ENCODE assay signal across 10 cellular contexts in the genomic region with DNA sequence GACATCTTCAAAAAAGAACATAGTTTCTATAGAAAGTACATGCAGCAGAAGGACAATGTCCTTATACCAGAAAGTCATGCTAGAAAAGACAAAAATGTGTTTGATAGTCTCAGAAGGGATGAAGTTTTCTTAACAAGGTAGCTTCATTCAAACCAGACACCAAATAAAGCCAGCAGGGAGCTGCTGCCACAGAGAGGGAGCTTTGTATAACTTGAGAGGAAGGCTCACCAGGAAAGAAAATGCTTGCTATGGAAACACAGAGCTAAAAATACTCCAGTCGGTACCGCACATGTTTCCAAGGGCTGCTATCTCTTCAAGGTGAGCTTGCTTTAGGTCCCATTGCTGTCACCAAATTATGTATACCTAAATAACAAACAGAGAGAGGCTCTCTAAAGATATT.
DNase-seq lines count a peak whose midpoint lies in the region; ATAC-seq, FAIRE-seq and TF ChIP-seq lines count a peak whose summit lies in the region.
"Had no signal": no experiment of that assay in that cellular context is flagged by ENCODE, and none has a peak within 500 bp of the region (broad histone marks: within the 10 kb centered on the region; RNA-seq: fewer than 3 reads in every experiment).

No MANE protein-coding gene starts in this region.

- intact Hi-C loops in breast epithelium (cut with DNase I; ENCODE audit: low total_unique reads), result no loop called here

- H3K36me3 ChIP-seq in breast epithelium, result no peaks in the 10 kb centered on the region

- FAIRE-seq in GM12892 (lab: Jason Lieb, UNC), result no peak
- FAIRE-seq: TTC549 had no signal

- H3K27ac Mint-ChIP-seq in activated naive CD4-positive, alpha-beta T cell treated with anti-CD3 and anti-CD28 coated beads, Interleukin-2, amount 10 ng/mL, durations not matched to agents 7 days and 5 days, result peak overlapping the region; percentile 60
- H3K27ac Mint-ChIP-seq in stimulated activated naive B cell treated with anti-CD40 and anti-IgM and Interleukin-4, amounts not matched to agents 10 μg/mL and 1 μg/mL and 100 μg/mL, for 72 hours, result peak overlapping the region; percentile 39

- no peaks in the 10 kb centered on the region for H3K4me1 ChIP-seq in breast epithelium

- TF ChIP-seq CTCF in breast epithelium (IDR thresholded peaks at IDR 0.05), result no peak

- CTCF ChIA-PET in activated naive CD4-positive, alpha-beta T cell treated with anti-CD3 and anti-CD28 coated beads, Interleukin-2, amount 10 ng/mL, durations not matched to agents 7 days and 5 days (lab: Charles Lee), result no interaction called here

- no peak for DNase-seq in activated naive CD4-positive, alpha-beta T cell treated with anti-CD3 and anti-CD28 coated beads, Interleukin-2, amount 10 ng/mL, durations not matched to agents 7 days and 5 days
- DNase-seq in activated naive CD4-positive, alpha-beta T cell (lab: John Stamatoyannopoulos, UW), result no peak
- DNase-seq in breast epithelium (ENCODE audit: low spot score in 2 of 2), result no peak
- no peak for DNase-seq in stimulated activated naive B cell treated with anti-CD40 and anti-IgM and Interleukin-4, amounts not matched to agents 10 μg/mL and 1 μg/mL and 100 μg/mL, for 72 hours
- no peak for DNase-seq in effector CD4-positive, alpha-beta T cell
- no peak for DNase-seq in GM12892 (ENCODE audit: insufficient read length)
- no peak for DNase-seq in stimulated activated CD4-positive, alpha-beta T cell treated with anti-CD3 and anti-CD28 coated beads, Interleukin-4, amount 100 ng/mL, for 4 hours

- no peaks in the 10 kb centered on the region for H3K27me3 ChIP-seq in breast epithelium

- no peaks in the 10 kb centered on the region for H3K27me3 Mint-ChIP-seq in activated naive CD4-positive, alpha-beta T cell treated with anti-CD3 and anti-CD28 coated beads, Interleukin-2, amount 10 ng/mL, durations not matched to agents 7 days and 5 days
- no peaks in the 10 kb centered on the region for H3K27me3 Mint-ChIP-seq in stimulated activated naive B cell treated with anti-CD40 and anti-IgM and Interleukin-4, amounts not matched to agents 10 μg/mL and 1 μg/mL and 100 μg/mL, for 72 hours

- TF ChIP-seq POLR2A in breast epithelium (IDR thresholded peaks at IDR 0.05) (no peak), GM12892 (IDR thresholded peaks at IDR 0.05; ENCODE audit: low read depth, low read length) (no peak)

- peaks cover 6 to 7% of the 10 kb centered on the region in 2 donors for H3K9me3 ChIP-seq in breast epithelium

- peak overlapping the region; percentile 24 for H3K4me3 Mint-ChIP-seq in activated naive CD4-positive, alpha-beta T cell treated with anti-CD3 and anti-CD28 coated beads, Interleukin-2, amount 10 ng/mL, durations not matched to agents 7 days and 5 days
- peak overlapping the region; percentile 37 to 70 for H3K4me3 Mint-ChIP-seq in stimulated activated naive B cell treated with anti-CD40 and anti-IgM and Interleukin-4, amounts not matched to agents 10 μg/mL and 1 μg/mL and 100 μg/mL, for 72 hours

- H3K4me1 Mint-ChIP-seq in activated naive CD4-positive, alpha-beta T cell treated with anti-CD3 and anti-CD28 coated beads, Interleukin-2, amount 10 ng/mL, durations not matched to agents 7 days and 5 days, result peaks cover 10% of the 10 kb centered on the region
- peaks cover 0 to 9% of the 10 kb centered on the region in 2 donors for H3K4me1 Mint-ChIP-seq in stimulated activated naive B cell treated with anti-CD40 and anti-IgM and Interleukin-4, amounts not matched to agents 10 μg/mL and 1 μg/mL and 100 μg/mL, for 72 hours

- H3K36me3 Mint-ChIP-seq in activated naive CD4-positive, alpha-beta T cell treated with anti-CD3 and anti-CD28 coated beads, Interleukin-2, amount 10 ng/mL, durations not matched to agents 7 days and 5 days, result no peaks in the 10 kb centered on the region
- H3K36me3 Mint-ChIP-seq in stimulated activated naive B cell treated with anti-CD40 and anti-IgM and Interleukin-4, amounts not matched to agents 10 μg/mL and 1 μg/mL and 100 μg/mL, for 72 hours, result no peaks in the 10 kb centered on the region

- H3K4me3 ChIP-seq in breast epithelium, result peak overlapping the region in 2 of 3 donors; percentile 22 to 47
- H3K4me3 ChIP-seq: lung had no signal

- ATAC-seq in HG03432 (IDR thresholded peaks at IDR 0.05; ENCODE audit: unreplicated experiment), result peak; percentile 42
- ATAC-seq in stimulated activated naive B cell treated with anti-CD40 and anti-IgM and Interleukin-4, amounts not matched to agents 10 μg/mL and 1 μg/mL and 100 μg/mL, for 72 hours (replicated peaks), result no peak

- H3K9me3 Mint-ChIP-seq in activated naive CD4-positive, alpha-beta T cell treated with anti-CD3 and anti-CD28 coated beads, Interleukin-2, amount 10 ng/mL, durations not matched to agents 7 days and 5 days, result no peaks in the 10 kb centered on the region
- peaks cover 0 to 1% of the 10 kb centered on the region in 2 donors for H3K9me3 Mint-ChIP-seq in stimulated activated naive B cell treated with anti-CD40 and anti-IgM and Interleukin-4, amounts not matched to agents 10 μg/mL and 1 μg/mL and 100 μg/mL, for 72 hours

- H3K27ac ChIP-seq in breast epithelium, result peak overlapping the region; percentile 0 to 2
